In the genomic region with DNA sequence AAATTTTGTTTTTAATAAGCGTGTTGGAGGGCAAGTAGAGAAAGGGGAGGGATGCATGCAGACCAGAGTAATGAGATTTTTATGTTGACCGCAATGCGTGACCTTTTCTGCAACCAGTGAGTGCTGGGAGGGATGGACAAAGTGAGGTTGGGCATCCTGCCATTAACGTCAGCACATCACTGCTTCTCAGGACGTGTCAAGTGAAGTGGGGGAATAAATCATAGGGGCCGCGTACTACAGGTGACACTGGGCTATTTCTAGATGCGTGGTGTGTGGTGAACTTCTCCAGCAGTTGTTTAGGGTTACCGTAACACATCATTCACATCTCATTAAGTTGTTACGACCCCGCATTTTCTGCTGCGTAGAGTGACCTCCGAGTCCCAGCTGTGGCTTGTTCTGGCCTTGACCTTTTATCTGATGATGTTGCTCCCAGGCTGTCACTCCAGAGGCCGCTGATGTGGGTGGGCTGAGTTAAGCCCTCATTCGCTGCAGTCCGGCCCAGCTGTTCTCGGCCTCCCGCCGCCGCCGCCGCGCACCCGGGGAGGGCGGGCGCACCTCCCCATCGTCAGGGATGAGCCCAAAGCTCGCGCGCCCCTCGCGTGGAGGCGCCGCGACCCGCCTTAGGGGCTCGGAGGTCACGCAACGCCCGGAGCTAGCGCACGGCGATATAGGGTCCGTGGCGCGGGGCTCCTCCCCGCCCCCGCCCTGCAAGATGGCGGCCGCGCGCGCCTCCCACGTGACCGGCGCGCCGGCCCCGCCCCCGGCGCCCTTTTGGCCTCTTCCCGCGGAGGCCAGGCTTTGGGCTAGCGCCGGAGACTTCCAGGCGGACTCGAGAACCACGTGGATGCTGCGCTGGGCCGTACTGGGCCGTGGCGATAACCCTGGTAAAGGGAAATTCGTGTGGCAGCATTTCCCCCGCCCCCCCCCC, we compare ENCODE assay signal across 1 cellular context.
TF ChIP-seq lines count a peak whose summit lies in the region.

No MANE protein-coding gene starts in this region.

TF ChIP-seq in HepG2, 621 proteins besides CTCF, POLR2A, EP300 and RAD21 (continued from another document and continues in another):
- peak; percentile 76; the same call in 1 of the 2 replicates for TF ChIP-seq FOXK1 (CRISPR knock-in tag; IDR thresholded peaks at IDR 0.05; ENCODE audit: borderline replicate concordance, low read depth)
- TF ChIP-seq NR2F2 (IDR thresholded peaks at IDR 0.05; ENCODE audit: borderline replicate concordance, low read depth) = peak; percentile 81
- TF ChIP-seq KLF15 (CRISPR knock-in tag; IDR thresholded peaks at IDR 0.05; ENCODE audit: borderline replicate concordance) = no peak
- no peak for TF ChIP-seq NCOA5 (CRISPR knock-in tag; IDR thresholded peaks at IDR 0.05)
- no peak for TF ChIP-seq TBL1XR1 (IDR thresholded peaks at IDR 0.05; ENCODE audit: borderline replicate concordance, low read length, partially characterized antibody)
- TF ChIP-seq ZNF841 (CRISPR knock-in tag; IDR thresholded peaks at IDR 0.05; ENCODE audit: borderline replicate concordance) = no peak
- TF ChIP-seq HDAC6 (IDR thresholded peaks at IDR 0.05; ENCODE audit: low read depth, low read length) = no peak
- TF ChIP-seq NFE2L1 (CRISPR knock-in tag; IDR thresholded peaks at IDR 0.05; ENCODE audit: borderline replicate concordance) = no peak
- TF ChIP-seq ZNF431 (CRISPR knock-in tag; IDR thresholded peaks at IDR 0.05; ENCODE audit: borderline replicate concordance, low read depth) = peak; percentile 89
- TF ChIP-seq, protein P1, sequence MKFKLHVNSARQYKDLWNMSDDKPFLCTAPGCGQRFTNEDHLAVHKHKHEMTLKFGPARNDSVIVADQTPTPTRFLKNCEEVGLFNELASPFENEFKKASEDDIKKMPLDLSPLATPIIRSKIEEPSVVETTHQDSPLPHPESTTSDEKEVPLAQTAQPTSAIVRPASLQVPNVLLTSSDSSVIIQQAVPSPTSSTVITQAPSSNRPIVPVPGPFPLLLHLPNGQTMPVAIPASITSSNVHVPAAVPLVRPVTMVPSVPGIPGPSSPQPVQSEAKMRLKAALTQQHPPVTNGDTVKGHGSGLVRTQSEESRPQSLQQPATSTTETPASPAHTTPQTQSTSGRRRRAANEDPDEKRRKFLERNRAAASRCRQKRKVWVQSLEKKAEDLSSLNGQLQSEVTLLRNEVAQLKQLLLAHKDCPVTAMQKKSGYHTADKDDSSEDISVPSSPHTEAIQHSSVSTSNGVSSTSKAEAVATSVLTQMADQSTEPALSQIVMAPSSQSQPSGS (CRISPR knock-in tag; IDR thresholded peaks at IDR 0.05) = peak; percentile 61
- TF ChIP-seq THAP11 (CRISPR knock-in tag; IDR thresholded peaks at IDR 0.05) = no peak
- TF ChIP-seq HOXA7 (CRISPR knock-in tag; IDR thresholded peaks at IDR 0.05) = no peak
- peak; percentile 63; the same call in 1 of the 2 replicates for TF ChIP-seq ZNF343 (CRISPR knock-in tag; IDR thresholded peaks at IDR 0.05)
- 0 out of 2 replicates have a peak, but pooled peaks have one; percentile 2 for TF ChIP-seq NFYC (CRISPR knock-in tag; IDR thresholded peaks at IDR 0.05)
- TF ChIP-seq, protein P2, sequence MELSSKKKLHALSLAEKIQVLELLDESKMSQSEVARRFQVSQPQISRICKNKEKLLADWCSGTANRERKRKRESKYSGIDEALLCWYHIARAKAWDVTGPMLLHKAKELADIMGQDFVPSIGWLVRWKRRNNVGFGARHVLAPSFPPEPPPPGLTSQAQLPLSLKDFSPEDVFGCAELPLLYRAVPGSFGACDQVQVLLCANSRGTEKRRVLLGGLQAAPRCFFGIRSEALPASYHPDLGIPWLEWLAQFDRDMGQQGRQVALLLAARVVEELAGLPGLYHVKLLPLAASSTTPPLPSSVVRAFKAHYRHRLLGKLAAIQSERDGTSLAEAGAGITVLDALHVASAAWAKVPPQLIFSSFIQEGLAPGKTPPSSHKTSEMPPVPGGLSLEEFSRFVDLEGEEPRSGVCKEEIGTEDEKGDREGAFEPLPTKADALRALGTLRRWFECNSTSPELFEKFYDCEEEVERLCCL (CRISPR knock-in tag; IDR thresholded peaks at IDR 0.05; ENCODE audit: borderline replicate concordance) = no peak
- peak; percentile 71; the same call in 1 of the 2 replicates for TF ChIP-seq ZNF552 (CRISPR knock-in tag; IDR thresholded peaks at IDR 0.05; ENCODE audit: borderline replicate concordance)
- TF ChIP-seq, protein P3, sequence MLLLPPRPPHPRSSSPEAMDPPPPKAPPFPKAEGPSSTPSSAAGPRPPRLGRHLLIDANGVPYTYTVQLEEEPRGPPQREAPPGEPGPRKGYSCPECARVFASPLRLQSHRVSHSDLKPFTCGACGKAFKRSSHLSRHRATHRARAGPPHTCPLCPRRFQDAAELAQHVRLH (CRISPR knock-in tag; IDR thresholded peaks at IDR 0.05; ENCODE audit: borderline replicate concordance, low read depth) = peak; percentile 51; the same call in 1 of the 2 replicates
- TF ChIP-seq ZNF496 (CRISPR knock-in tag; IDR thresholded peaks at IDR 0.05; ENCODE audit: insufficient replicate concordance) = no peak
- peak; percentile 80; the same call in 1 of the 2 replicates for TF ChIP-seq HDAC1 (CRISPR knock-in tag; IDR thresholded peaks at IDR 0.05)
- TF ChIP-seq, protein P4, sequence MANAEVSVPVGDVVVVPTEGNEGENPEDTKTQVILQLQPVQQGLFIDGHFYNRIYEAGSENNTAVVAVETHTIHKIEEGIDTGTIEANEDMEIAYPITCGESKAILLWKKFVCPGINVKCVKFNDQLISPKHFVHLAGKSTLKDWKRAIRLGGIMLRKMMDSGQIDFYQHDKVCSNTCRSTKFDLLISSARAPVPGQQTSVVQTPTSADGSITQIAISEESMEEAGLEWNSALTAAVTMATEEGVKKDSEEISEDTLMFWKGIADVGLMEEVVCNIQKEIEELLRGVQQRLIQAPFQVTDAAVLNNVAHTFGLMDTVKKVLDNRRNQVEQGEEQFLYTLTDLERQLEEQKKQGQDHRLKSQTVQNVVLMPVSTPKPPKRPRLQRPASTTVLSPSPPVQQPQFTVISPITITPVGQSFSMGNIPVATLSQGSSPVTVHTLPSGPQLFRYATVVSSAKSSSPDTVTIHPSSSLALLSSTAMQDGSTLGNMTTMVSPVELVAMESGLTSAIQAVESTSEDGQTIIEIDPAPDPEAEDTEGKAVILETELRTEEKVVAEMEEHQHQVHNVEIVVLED (CRISPR knock-in tag; IDR thresholded peaks at IDR 0.05; ENCODE audit: borderline replicate concordance) = peak; percentile 49; the same call in 1 of the 2 replicates
- no peak for TF ChIP-seq NR3C1 (CRISPR knock-in tag; IDR thresholded peaks at IDR 0.05)
- peak; percentile 62 for TF ChIP-seq HNF4A (CRISPR knock-in tag; IDR thresholded peaks at IDR 0.05)
- no peak for TF ChIP-seq YEATS2 (CRISPR knock-in tag; IDR thresholded peaks at IDR 0.05; ENCODE audit: borderline replicate concordance)
- no peak for TF ChIP-seq ZNF260 (CRISPR knock-in tag; IDR thresholded peaks at IDR 0.05; ENCODE audit: borderline replicate concordance, low read depth)
- no peak for TF ChIP-seq ZNF143 (CRISPR knock-in tag; IDR thresholded peaks at IDR 0.05)
- no peak for TF ChIP-seq MIXL1 (CRISPR knock-in tag; IDR thresholded peaks at IDR 0.05)
- TF ChIP-seq, protein P5, sequence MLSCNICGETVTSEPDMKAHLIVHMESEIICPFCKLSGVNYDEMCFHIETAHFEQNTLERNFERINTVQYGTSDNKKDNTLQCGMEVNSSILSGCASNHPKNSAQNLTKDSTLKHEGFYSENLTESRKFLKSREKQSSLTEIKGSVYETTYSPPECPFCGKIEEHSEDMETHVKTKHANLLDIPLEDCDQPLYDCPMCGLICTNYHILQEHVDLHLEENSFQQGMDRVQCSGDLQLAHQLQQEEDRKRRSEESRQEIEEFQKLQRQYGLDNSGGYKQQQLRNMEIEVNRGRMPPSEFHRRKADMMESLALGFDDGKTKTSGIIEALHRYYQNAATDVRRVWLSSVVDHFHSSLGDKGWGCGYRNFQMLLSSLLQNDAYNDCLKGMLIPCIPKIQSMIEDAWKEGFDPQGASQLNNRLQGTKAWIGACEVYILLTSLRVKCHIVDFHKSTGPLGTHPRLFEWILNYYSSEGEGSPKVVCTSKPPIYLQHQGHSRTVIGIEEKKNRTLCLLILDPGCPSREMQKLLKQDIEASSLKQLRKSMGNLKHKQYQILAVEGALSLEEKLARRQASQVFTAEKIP (CRISPR knock-in tag; IDR thresholded peaks at IDR 0.05; ENCODE audit: borderline replicate concordance) = no peak
- no peak for TF ChIP-seq ZNF782 (CRISPR knock-in tag; IDR thresholded peaks at IDR 0.05; ENCODE audit: borderline replicate concordance)
- TF ChIP-seq, protein P6, sequence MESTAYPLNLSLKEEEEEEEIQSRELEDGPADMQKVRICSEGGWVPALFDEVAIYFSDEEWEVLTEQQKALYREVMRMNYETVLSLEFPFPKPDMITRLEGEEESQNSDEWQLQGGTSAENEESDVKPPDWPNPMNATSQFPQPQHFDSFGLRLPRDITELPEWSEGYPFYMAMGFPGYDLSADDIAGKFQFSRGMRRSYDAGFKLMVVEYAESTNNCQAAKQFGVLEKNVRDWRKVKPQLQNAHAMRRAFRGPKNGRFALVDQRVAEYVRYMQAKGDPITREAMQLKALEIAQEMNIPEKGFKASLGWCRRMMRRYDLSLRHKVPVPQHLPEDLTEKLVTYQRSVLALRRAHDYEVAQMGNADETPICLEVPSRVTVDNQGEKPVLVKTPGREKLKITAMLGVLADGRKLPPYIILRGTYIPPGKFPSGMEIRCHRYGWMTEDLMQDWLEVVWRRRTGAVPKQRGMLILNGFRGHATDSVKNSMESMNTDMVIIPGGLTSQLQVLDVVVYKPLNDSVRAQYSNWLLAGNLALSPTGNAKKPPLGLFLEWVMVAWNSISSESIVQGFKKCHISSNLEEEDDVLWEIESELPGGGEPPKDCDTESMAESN (CRISPR knock-in tag; conservative IDR thresholded peaks at IDR 0.05) = peak; percentile 93
- no peak for TF ChIP-seq FOXJ3 (CRISPR knock-in tag; IDR thresholded peaks at IDR 0.05; ENCODE audit: borderline replicate concordance)
- peak; percentile 98 for TF ChIP-seq HOXA3 (CRISPR knock-in tag; IDR thresholded peaks at IDR 0.05)
- TF ChIP-seq, protein P7, sequence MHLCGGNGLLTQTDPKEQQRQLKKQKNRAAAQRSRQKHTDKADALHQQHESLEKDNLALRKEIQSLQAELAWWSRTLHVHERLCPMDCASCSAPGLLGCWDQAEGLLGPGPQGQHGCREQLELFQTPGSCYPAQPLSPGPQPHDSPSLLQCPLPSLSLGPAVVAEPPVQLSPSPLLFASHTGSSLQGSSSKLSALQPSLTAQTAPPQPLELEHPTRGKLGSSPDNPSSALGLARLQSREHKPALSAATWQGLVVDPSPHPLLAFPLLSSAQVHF (CRISPR knock-in tag; IDR thresholded peaks at IDR 0.05) = no peak
- TF ChIP-seq SUZ12 (IDR thresholded peaks at IDR 0.05; ENCODE audit: low read depth, low read length) = no peak
- no peak for TF ChIP-seq HNRNPL (IDR thresholded peaks at IDR 0.05; ENCODE audit: low read depth, low read length)
- no peak; the same call in 1 of the 2 replicates for TF ChIP-seq GLI4 (CRISPR knock-in tag; IDR thresholded peaks at IDR 0.05; ENCODE audit: borderline replicate concordance)
- peak; percentile 34; the same call in 1 of the 2 replicates for TF ChIP-seq NCOA2 (CRISPR knock-in tag; IDR thresholded peaks at IDR 0.05)
- no peak for TF ChIP-seq ZNF766 (CRISPR knock-in tag; IDR thresholded peaks at IDR 0.05; ENCODE audit: borderline replicate concordance)
- TF ChIP-seq, protein P8, sequence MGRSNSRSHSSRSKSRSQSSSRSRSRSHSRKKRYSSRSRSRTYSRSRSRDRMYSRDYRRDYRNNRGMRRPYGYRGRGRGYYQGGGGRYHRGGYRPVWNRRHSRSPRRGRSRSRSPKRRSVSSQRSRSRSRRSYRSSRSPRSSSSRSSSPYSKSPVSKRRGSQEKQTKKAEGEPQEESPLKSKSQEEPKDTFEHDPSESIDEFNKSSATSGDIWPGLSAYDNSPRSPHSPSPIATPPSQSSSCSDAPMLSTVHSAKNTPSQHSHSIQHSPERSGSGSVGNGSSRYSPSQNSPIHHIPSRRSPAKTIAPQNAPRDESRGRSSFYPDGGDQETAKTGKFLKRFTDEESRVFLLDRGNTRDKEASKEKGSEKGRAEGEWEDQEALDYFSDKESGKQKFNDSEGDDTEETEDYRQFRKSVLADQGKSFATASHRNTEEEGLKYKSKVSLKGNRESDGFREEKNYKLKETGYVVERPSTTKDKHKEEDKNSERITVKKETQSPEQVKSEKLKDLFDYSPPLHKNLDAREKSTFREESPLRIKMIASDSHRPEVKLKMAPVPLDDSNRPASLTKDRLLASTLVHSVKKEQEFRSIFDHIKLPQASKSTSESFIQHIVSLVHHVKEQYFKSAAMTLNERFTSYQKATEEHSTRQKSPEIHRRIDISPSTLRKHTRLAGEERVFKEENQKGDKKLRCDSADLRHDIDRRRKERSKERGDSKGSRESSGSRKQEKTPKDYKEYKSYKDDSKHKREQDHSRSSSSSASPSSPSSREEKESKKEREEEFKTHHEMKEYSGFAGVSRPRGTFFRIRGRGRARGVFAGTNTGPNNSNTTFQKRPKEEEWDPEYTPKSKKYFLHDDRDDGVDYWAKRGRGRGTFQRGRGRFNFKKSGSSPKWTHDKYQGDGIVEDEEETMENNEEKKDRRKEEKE (IDR thresholded peaks at IDR 0.05) = no peak
- TF ChIP-seq, protein P9, sequence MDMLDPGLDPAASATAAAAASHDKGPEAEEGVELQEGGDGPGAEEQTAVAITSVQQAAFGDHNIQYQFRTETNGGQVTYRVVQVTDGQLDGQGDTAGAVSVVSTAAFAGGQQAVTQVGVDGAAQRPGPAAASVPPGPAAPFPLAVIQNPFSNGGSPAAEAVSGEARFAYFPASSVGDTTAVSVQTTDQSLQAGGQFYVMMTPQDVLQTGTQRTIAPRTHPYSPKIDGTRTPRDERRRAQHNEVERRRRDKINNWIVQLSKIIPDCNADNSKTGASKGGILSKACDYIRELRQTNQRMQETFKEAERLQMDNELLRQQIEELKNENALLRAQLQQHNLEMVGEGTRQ (IDR thresholded peaks at IDR 0.05; ENCODE audit: low read depth, low read length) = peak; percentile 86
- TF ChIP-seq, protein P9 (CRISPR knock-in tag; IDR thresholded peaks at IDR 0.05; ENCODE audit: borderline replicate concordance) = peak; percentile 58
- TF ChIP-seq TMF1 (CRISPR knock-in tag; IDR thresholded peaks at IDR 0.05; ENCODE audit: low read depth) = no peak
- TF ChIP-seq ZEB1 (IDR thresholded peaks at IDR 0.05; ENCODE audit: insufficient replicate concordance, low read depth) = no peak
